In genomic region chr2:23387849-23388248, GRCh38 we compare ENCODE assay signal across 26 cellular contexts. TPM values are rescaled to one million over a fixed set of nuclear protein-coding genes. Genes with fewer than 3 reads are reported as not detected.
DNase-seq lines count a peak whose midpoint lies in the region; ATAC-seq, FAIRE-seq and TF ChIP-seq lines count a peak whose summit lies in the region.
"Had no signal": no experiment of that assay in that cellular context is flagged by ENCODE, and none has a peak within 500 bp of the region (broad histone marks: within the 10 kb centered on the region; RNA-seq: fewer than 3 reads in every experiment).

No MANE protein-coding gene starts in this region.

- POLR2A ChIA-PET in HepG2 (lab: Yijun Ruan, JAX) (no interaction called here), WTC11 (lab: Charles Lee) (no interaction called here)

- no peak overlapping the region for H3K9ac ChIP-seq in HepG2 (ENCODE audit: insufficient read depth, low read depth, low read length)
- H3K9ac ChIP-seq: BLaER1 treated with 17β-estradiol and CSF1 and Interleukin-3, amounts not matched to agents 10 nM and 100 nM; parathyroid adenoma had no signal

- no peak overlapping the region for H3K27ac Mint-ChIP-seq in WTC11
- H3K27ac Mint-ChIP-seq: activated naive CD4-positive, alpha-beta T cell treated with anti-CD3 and anti-CD28 coated beads, Interleukin-2, amount 10 ng/mL, durations not matched to agents 7 days and 5 days had no signal

- DNase-seq in HepG2 (ENCODE audit: low spot score) (no peak), right lobe of liver (no peak), WTC11 (ENCODE audit: low spot score) (no peak), left kidney (ENCODE audit: low read depth, low spot score) (peak; percentile 29), medulla oblongata (ENCODE audit: extremely low spot score) (no peak), COLO668 (lab: John Stamatoyannopoulos, UW; ENCODE audit: unreplicated experiment) (no peak), hepatic stellate cell (ENCODE audit: low spot score) (no peak)
- DNase-seq: ACHN; activated CD4-positive, alpha-beta T cell treated with anti-CD3 and anti-CD28 coated beads for 1 hour; activated naive CD4-positive, alpha-beta T cell treated with anti-CD3 and anti-CD28 coated beads, Interleukin-2, amount 10 ng/mL, durations not matched to agents 7 days and 5 days; activated T-cell treated with anti-CD3 and anti-CD28 coated beads, Interleukin-2, amount 50 U/mL, for 4 hours; cerebellar nuclear complex; DMS 273 treated with DMSO at 0.1 percent for 48 hours; foreskin fibroblast; GOT3; hippocampal formation; lower lobe of right lung; MM.1S; naive B cell; SW 1271; upper lobe of right lung had no signal

- H3K27me3 ChIP-seq in HepG2 (ENCODE audit: control insufficient read depth in 1 of 2, insufficient read depth in 2 of 2, low read length in 2 of 2) (peaks cover 17 to 57% of the 10 kb centered on the region in 2 experiments; a peak in 4 of 5 replicates), right lobe of liver (peaks cover 0 to 4% of the 10 kb centered on the region in 2 donors)
- H3K27me3 ChIP-seq: ascending aorta had no signal

- BruUV-seq in HepG2 (replicated peaks; lab: Mats Ljungman, UMichigan) = no TSS peak

- ATAC-seq in HepG2 (no peak), right lobe of liver (no peak), WTC11 (no peak), GM19455 (IDR thresholded peaks at IDR 0.05; ENCODE audit: unreplicated experiment) (no peak)
- ATAC-seq: activated T-cell treated with anti-CD3 and anti-CD28 coated beads, Interleukin-2, amount 50 U/mL, for 4 hours; lower lobe of right lung; Right ventricle myocardium inferior; upper lobe of right lung had no signal

- peaks cover 3% of the 10 kb centered on the region; the same call in 1 of the 2 replicates for H4K20me1 ChIP-seq in HepG2 (ENCODE audit: insufficient read depth, low read length)

- FAIRE-seq in HepG2 (lab: Jason Lieb, UNC) = no peak

- H3K9me3 Mint-ChIP-seq in WTC11 = no peaks in the 10 kb centered on the region
- H3K9me3 Mint-ChIP-seq: activated naive CD4-positive, alpha-beta T cell treated with anti-CD3 and anti-CD28 coated beads, Interleukin-2, amount 10 ng/mL, durations not matched to agents 7 days and 5 days; activated T-cell treated with anti-CD3 and anti-CD28 coated beads, Interleukin-2, amount 50 U/mL, for 4 hours had no signal

- in situ Hi-C loops in HepG2 (cut with HindIII; ENCODE audit: extremely low pct_ligation_motif_present, low pct_unique_long_range_greater_than_20kb) = no loop called here

- no peaks in the 10 kb centered on the region for H3K36me3 ChIP-seq in HepG2 (replicated peaks in 1 of 2; ENCODE audit: control insufficient read depth in 1 of 2, insufficient read depth in 2 of 2, low read length in 2 of 2)
- H3K36me3 ChIP-seq in right lobe of liver = no peaks in the 10 kb centered on the region
- H3K36me3 ChIP-seq: ascending aorta; BLaER1 treated with 17β-estradiol and CSF1 and Interleukin-3, amounts not matched to agents 10 nM and 100 nM; lower lobe of right lung; upper lobe of right lung had no signal

- intact Hi-C loops in HepG2 (cut with micrococcal nuclease; ENCODE audit: unreplicated experiment) (no loop called here), right lobe of liver (cut with DNase I) (no loop called here)

- H3K27me3 Mint-ChIP-seq in WTC11 (ENCODE audit: low read depth) = peaks cover 52% of the 10 kb centered on the region

- TF ChIP-seq EP300 in HepG2 (IDR thresholded peaks at IDR 0.05; ENCODE audit: low read depth in 2 of 2, low read length in 2 of 2) (no peak), HepG2 (CRISPR knock-in tag; IDR thresholded peaks at IDR 0.05; ENCODE audit: borderline replicate concordance) (no peak)

- H3K4me3 ChIP-seq in HepG2 (replicated peaks in 1 of 3; ENCODE audit: insufficient read depth in 1 of 3, low read depth in 2 of 3, low read length in 3 of 3) (no peak overlapping the region), right lobe of liver (no peak overlapping the region)

- H2AFZ ChIP-seq in HepG2 (ENCODE audit: low read length) = no peak overlapping the region

- H3K27ac ChIP-seq in HepG2 (ENCODE audit: extremely low read length, insufficient read depth, low read length) (no peak overlapping the region), right lobe of liver (no peak overlapping the region)
- H3K27ac ChIP-seq: ascending aorta; BLaER1 treated with 17β-estradiol and CSF1 and Interleukin-3, amounts not matched to agents 10 nM and 100 nM; lower lobe of right lung; parathyroid adenoma; upper lobe of right lung had no signal

- no peaks in the 10 kb centered on the region for H3K79me2 ChIP-seq in HepG2 (ENCODE audit: insufficient read depth, low read length)

- TF ChIP-seq CTCF in HepG2 (CRISPR knock-in tag; IDR thresholded peaks at IDR 0.05) = no peak
- TF ChIP-seq CTCF in right lobe of liver (IDR thresholded peaks at IDR 0.05) = no peak
- no peak for TF ChIP-seq CTCF in WTC11 (IDR thresholded peaks at IDR 0.05)

- peak overlapping the region; percentile 26 for H3K4me3 Mint-ChIP-seq in WTC11

- 62% methylated on average over 3 of the region's 3 CpGs for WGBS in HepG2 (ENCODE audit: low lambda C conversion rate)
- 62% methylated on average over 3 of the region's 3 CpGs for WGBS in right lobe of liver (ENCODE audit: insufficient coverage, low coverage, low lambda C conversion rate, missing lambda C conversion rate)

- H3K9me3 ChIP-seq in HepG2 (ENCODE audit: low read length) (no peaks in the 10 kb centered on the region), right lobe of liver (no peaks in the 10 kb centered on the region)
- H3K9me3 ChIP-seq: ascending aorta; BLaER1 treated with 17β-estradiol and CSF1 and Interleukin-3, amounts not matched to agents 10 nM and 100 nM; lower lobe of right lung; upper lobe of right lung had no signal

- peaks cover 44% of the 10 kb centered on the region for H3K4me1 Mint-ChIP-seq in WTC11

- no peak for TF ChIP-seq POLR2A in HepG2 (IDR thresholded peaks at IDR 0.05; ENCODE audit: insufficient read depth in 1 of 2, low read depth in 2 of 2, low read length in 2 of 2)
- no peak for TF ChIP-seq POLR2A in right lobe of liver (IDR thresholded peaks at IDR 0.05)

- H3K4me1 ChIP-seq in HepG2 (ENCODE audit: insufficient read depth, low read length) (no peaks in the 10 kb centered on the region), right lobe of liver (peaks cover 0 to 17% (median 0%) of the 10 kb centered on the region in 4 donors)
- H3K4me1 ChIP-seq: ascending aorta, parathyroid adenoma had no signal

- CTCF ChIA-PET in HepG2 (lab: Yijun Ruan, JAX; ENCODE audit: low intra/inter-chr PET ratio, low total read pairs) (no interaction called here), WTC11 (lab: Charles Lee) (no interaction called here)

- H3K4me2 ChIP-seq in HepG2 (ENCODE audit: low read depth, low read length) = no peak overlapping the region

- no peak for TF ChIP-seq RAD21 in HepG2 (CRISPR knock-in tag; IDR thresholded peaks at IDR 0.05)

- H3K36me3 Mint-ChIP-seq in WTC11 = no peaks in the 10 kb centered on the region
- H3K36me3 Mint-ChIP-seq: activated naive CD4-positive, alpha-beta T cell treated with anti-CD3 and anti-CD28 coated beads, Interleukin-2, amount 10 ng/mL, durations not matched to agents 7 days and 5 days had no signal

TF ChIP-seq in HepG2, 621 proteins besides CTCF, POLR2A, EP300 and RAD21:
- TF ChIP-seq ZFP36 (IDR thresholded peaks at IDR 0.05; ENCODE audit: borderline replicate concordance, low read depth, low read length, partially characterized antibody) (peak; percentile 43), CBX2 (IDR thresholded peaks at IDR 0.05; ENCODE audit: low read depth, low read length) (peak; percentile 88), CBX2 (CRISPR knock-in tag; IDR thresholded peaks at IDR 0.05; ENCODE audit: low read depth) (no peak), ZNF136 (CRISPR knock-in tag; IDR thresholded peaks at IDR 0.05; ENCODE audit: low read depth) (no peak), CHD4 (IDR thresholded peaks at IDR 0.05; ENCODE audit: borderline replicate concordance, low read length) (no peak)
TF ChIP-seq in HepG2: peak in this region for 2.

TF ChIP-seq in WTC11, 78 proteins besides CTCF, POLR2A, EP300 and RAD21 (continues in another document):
- TF ChIP-seq, protein P1, sequence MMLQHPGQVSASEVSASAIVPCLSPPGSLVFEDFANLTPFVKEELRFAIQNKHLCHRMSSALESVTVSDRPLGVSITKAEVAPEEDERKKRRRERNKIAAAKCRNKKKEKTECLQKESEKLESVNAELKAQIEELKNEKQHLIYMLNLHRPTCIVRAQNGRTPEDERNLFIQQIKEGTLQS (CRISPR knock-in tag; conservative IDR thresholded peaks at IDR 0.05) = no peak

RNA-seq across cellular contexts. Expression of gene KLHL29, which starts 2.9 kb away (rescaled TPM):
- total RNA-seq in HepG2 (2016; rRNA removed; fragmentation: Illumina TruSeq; extraction: Trizol) (not detected in 2 replicates), right lobe of liver (10 to 100 TPM in 2 of 6 experiments, 1 to 10 TPM in 4; 1.2 to 10.2 (median 6.4) TPM), WTC11 (2021) (6.8 to 7.3 TPM (median 7.1 TPM) in 3 replicates)
- total RNA-seq in HepG2 (2016; cell fraction: cytosol; rRNA removed; fragmentation: Illumina TruSeq; extraction: Trizol; ENCODE audit: low read depth) = not detected in 2 replicates
- total RNA-seq in HepG2 (2016; cell fraction: insoluble cytoplasmic fraction; rRNA removed; fragmentation: Illumina TruSeq; extraction: Trizol) = not detected in 2 replicates
- total RNA-seq in HepG2 (2016; cell fraction: membrane; rRNA removed; fragmentation: Illumina TruSeq; extraction: Trizol) = not detected in 2 replicates
- total RNA-seq in HepG2 (2016; cell fraction: nucleus; rRNA removed; fragmentation: Illumina TruSeq; extraction: Trizol) = 0.12 TPM in 1 of 2 replicates, not detected in the other
- 0.01 and 0.03 TPM in 2 replicates for polyA plus RNA-seq in HepG2 (2011; rRNA removed)
- 0.01 TPM in 2 replicates for polyA plus RNA-seq in HepG2 (2011; cell fraction: cytosol; rRNA removed)
- 0.03 and 0.11 TPM in 2 replicates for polyA plus RNA-seq in HepG2 (2011; cell fraction: nucleus; rRNA removed)
- 0.05 and 0.09 TPM in 2 replicates for polyA plus RNA-seq in HepG2 (2012)
- polyA plus RNA-seq in HepG2 (2016; cell fraction: cytosol; fragmentation: Illumina TruSeq; extraction: Trizol; ENCODE audit: low read depth) = not detected in 2 replicates
- not detected in 2 replicates for polyA plus RNA-seq in HepG2 (2016; cell fraction: insoluble cytoplasmic fraction; fragmentation: Illumina TruSeq; extraction: Trizol; ENCODE audit: low read depth)
- not detected in 2 replicates for polyA plus RNA-seq in HepG2 (2016; cell fraction: membrane; fragmentation: Illumina TruSeq; extraction: Trizol; ENCODE audit: low read depth)
- polyA plus RNA-seq in HepG2 (2016; cell fraction: nucleus; fragmentation: Illumina TruSeq; extraction: Trizol; ENCODE audit: insufficient read depth, low read depth) = not detected in 2 replicates
- 3.2 TPM in 1 of 2 replicates, not detected in the other for polyA minus RNA-seq in HepG2 (2011; rRNA and poly(A)+ RNA removed; ENCODE audit: low replicate concordance)
- polyA minus RNA-seq in HepG2 (2011; cell fraction: cytosol; rRNA and poly(A)+ RNA removed) = 0.09 TPM in 1 of 2 replicates, not detected in the other
- not detected in 2 replicates for polyA minus RNA-seq in HepG2 (2011; cell fraction: nucleus; rRNA and poly(A)+ RNA removed)
